ENCODE assay signal across 15 cellular contexts in the genomic region with DNA sequence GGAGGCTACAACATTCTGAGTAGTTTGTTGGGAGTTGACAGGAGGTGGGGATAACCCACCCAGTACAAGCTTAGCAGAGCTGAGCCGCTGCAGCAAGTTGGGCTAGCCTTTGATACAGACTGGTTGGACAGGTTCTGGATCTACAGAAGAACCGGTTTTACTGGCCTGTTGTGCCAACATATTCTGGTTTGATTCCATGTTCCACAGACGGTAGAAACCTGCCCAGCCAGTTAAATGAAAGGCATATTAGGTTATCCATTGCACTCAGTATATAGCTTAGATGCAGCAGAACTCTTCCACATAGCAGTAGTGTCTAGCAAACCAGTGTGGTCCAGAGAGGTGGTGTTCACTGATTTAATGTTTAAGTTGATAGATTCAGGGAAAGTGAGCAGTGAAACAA. TPM values are rescaled to one million over a fixed set of nuclear protein-coding genes. Genes with fewer than 3 reads are reported as not detected.
DNase-seq lines count a peak whose midpoint lies in the region; ATAC-seq and TF ChIP-seq lines count a peak whose summit lies in the region.
"Had no signal": no experiment of that assay in that cellular context is flagged by ENCODE, and none has a peak within 500 bp of the region (broad histone marks: within the 10 kb centered on the region; RNA-seq: fewer than 3 reads in every experiment).

No MANE protein-coding gene starts in this region.

- CTCF ChIA-PET in RWPE1 (lab: Yijun Ruan, JAX) = no interaction called here

- no peak for ATAC-seq in GM21825 (IDR thresholded peaks at IDR 0.05; ENCODE audit: unreplicated experiment)

- H3K9me3 Mint-ChIP-seq in type B pancreatic cell = no peaks in the 10 kb centered on the region
- H3K9me3 Mint-ChIP-seq: activated naive CD4-positive, alpha-beta T cell treated with anti-CD3 and anti-CD28 coated beads, Interleukin-2, amount 10 ng/mL, durations not matched to agents 7 days and 5 days; CD8-positive, alpha-beta memory T cell; stimulated activated naive CD8-positive, alpha-beta T cell treated with anti-CD3 and anti-CD28 coated beads, Interleukin-15, Interleukin-2, amounts not matched to agents 100 ng/mL and 50 ng/mL, for 24 hours had no signal

- H3K27me3 Mint-ChIP-seq in type B pancreatic cell = peaks cover 4% of the 10 kb centered on the region
- H3K27me3 Mint-ChIP-seq: activated naive CD4-positive, alpha-beta T cell treated with anti-CD3 and anti-CD28 coated beads, Interleukin-2, amount 10 ng/mL, durations not matched to agents 7 days and 5 days; stimulated activated naive CD8-positive, alpha-beta T cell treated with anti-CD3 and anti-CD28 coated beads, Interleukin-15, Interleukin-2, amounts not matched to agents 100 ng/mL and 50 ng/mL, for 24 hours had no signal

- peak; percentile 89 for DNase-seq in LoVo (ENCODE audit: low spot score)
- DNase-seq in RWPE1 (ENCODE audit: low spot score) = peak; percentile 36
- peak; percentile 79 for DNase-seq in kidney tubule cell (ENCODE audit: low spot score)
- DNase-seq in type B pancreatic cell (ENCODE audit: extremely low spot score, unreplicated experiment) = no peak
- no peak for DNase-seq in activated CD4-positive, alpha-beta T cell treated with anti-CD3 and anti-CD28 coated beads for 4 hours
- DNase-seq in GM19238 (ENCODE audit: insufficient read length, low spot score) = no peak
- DNase-seq: activated CD4-positive, alpha-beta T cell treated with anti-CD3 and anti-CD28 coated beads, Interleukin-2, amount 50 U/mL, for 48 hours; activated naive CD4-positive, alpha-beta T cell treated with anti-CD3 and anti-CD28 coated beads, Interleukin-2, amount 10 ng/mL, durations not matched to agents 7 days and 5 days; CD8-positive, alpha-beta memory T cell; MG63; NK-92 treated with Interleukin-12 subunit alpha and Interleukin-12 subunit beta, amount 100 ng/mL, for 24 hours; occipital lobe; SW 1271 had no signal

- POLR2A ChIA-PET in RWPE1 (lab: Yijun Ruan, JAX; ENCODE audit: low non-redundant PET) = no interaction called here

- H3K27ac ChIP-seq in RWPE1 = no peak overlapping the region

- TF ChIP-seq CTCF in RWPE1 (conservative IDR thresholded peaks at IDR 0.05; ENCODE audit: low read depth) (no peak), type B pancreatic cell (conservative IDR thresholded peaks at IDR 0.05) (no peak)

- no peaks in the 10 kb centered on the region for H3K4me1 Mint-ChIP-seq in type B pancreatic cell (ENCODE audit: unreplicated experiment)
- H3K4me1 Mint-ChIP-seq: activated naive CD4-positive, alpha-beta T cell treated with anti-CD3 and anti-CD28 coated beads, Interleukin-2, amount 10 ng/mL, durations not matched to agents 7 days and 5 days; CD8-positive, alpha-beta memory T cell had no signal

- no peaks in the 10 kb centered on the region for H3K36me3 Mint-ChIP-seq in type B pancreatic cell
- H3K36me3 Mint-ChIP-seq: activated naive CD4-positive, alpha-beta T cell treated with anti-CD3 and anti-CD28 coated beads, Interleukin-2, amount 10 ng/mL, durations not matched to agents 7 days and 5 days had no signal

- peak overlapping the region; percentile 75 for H3K4me3 Mint-ChIP-seq in type B pancreatic cell
- H3K4me3 Mint-ChIP-seq: activated naive CD4-positive, alpha-beta T cell treated with anti-CD3 and anti-CD28 coated beads, Interleukin-2, amount 10 ng/mL, durations not matched to agents 7 days and 5 days; CD8-positive, alpha-beta memory T cell; stimulated activated naive CD8-positive, alpha-beta T cell treated with anti-CD3 and anti-CD28 coated beads, Interleukin-15, Interleukin-2, amounts not matched to agents 100 ng/mL and 50 ng/mL, for 24 hours had no signal

- peak overlapping the region; percentile 79 for H3K27ac Mint-ChIP-seq in type B pancreatic cell
- H3K27ac Mint-ChIP-seq: activated naive CD4-positive, alpha-beta T cell treated with anti-CD3 and anti-CD28 coated beads, Interleukin-2, amount 10 ng/mL, durations not matched to agents 7 days and 5 days; CD8-positive, alpha-beta memory T cell; stimulated activated naive CD8-positive, alpha-beta T cell treated with anti-CD3 and anti-CD28 coated beads, Interleukin-15, Interleukin-2, amounts not matched to agents 100 ng/mL and 50 ng/mL, for 24 hours had no signal

RNA-seq across cellular contexts. Expression of a gene that starts 19.3 kb away (rescaled TPM):
- total RNA-seq in type B pancreatic cell (ENCODE audit: low replicate concordance) = 23.7 and 26.7 TPM in 2 replicates

Comparison
In these comparisons a context has a peak if more than half of its experiments do, and no peak if none do; other contexts are left out.
1. DNase-seq: peak in LoVo (single experiment), RWPE1 (single experiment) and kidney tubule cell (single experiment); none in type B pancreatic cell (single experiment), activated CD4-positive, alpha-beta T cell treated with anti-CD3 and anti-CD28 coated beads for 4 hours (0 of 2) and GM19238 (single experiment).